ENCODE assay signal across 32 cellular contexts in the genomic region with DNA sequence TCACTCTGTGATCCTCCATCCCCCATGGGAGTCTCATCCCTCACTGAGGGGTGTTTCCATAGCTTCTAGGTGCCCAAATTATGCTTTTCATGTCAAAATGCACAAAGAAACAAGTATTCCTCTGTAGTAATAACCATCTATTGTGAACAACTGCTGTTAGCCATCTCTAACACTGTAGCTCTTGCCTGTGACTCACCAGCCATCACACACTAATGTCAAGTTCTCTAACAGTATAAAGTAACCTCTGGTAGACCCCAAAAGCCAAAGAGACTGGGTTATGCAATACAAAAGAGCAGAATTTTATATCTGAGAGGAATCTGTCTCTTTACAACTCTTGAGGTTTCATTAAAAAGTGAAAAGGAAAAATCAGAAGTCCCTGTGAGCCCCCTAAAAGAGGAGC. TPM values are rescaled to one million over a fixed set of nuclear protein-coding genes. Genes with fewer than 3 reads are reported as not detected.
DNase-seq lines count a peak whose midpoint lies in the region; ATAC-seq and TF ChIP-seq lines count a peak whose summit lies in the region.
"Had no signal": no experiment of that assay in that cellular context is flagged by ENCODE, and none has a peak within 500 bp of the region (broad histone marks: within the 10 kb centered on the region; RNA-seq: fewer than 3 reads in every experiment).

No MANE protein-coding gene starts in this region.

- no TSS peak for BruUV-seq in IMR-90 (replicated peaks; lab: Mats Ljungman, UMichigan)

- no peak overlapping the region for H2BK20ac ChIP-seq in IMR-90 (ENCODE audit: low read depth, low read length)

- no peak overlapping the region for H4K12ac ChIP-seq in trophoblast cell (ENCODE audit: low read depth, low read length)

- H3K79me1 ChIP-seq in IMR-90 (ENCODE audit: low read depth in 1 of 2, low read length in 2 of 2) (no peaks in the 10 kb centered on the region), trophoblast cell (ENCODE audit: low read length) (no peaks in the 10 kb centered on the region)

- TF ChIP-seq RAD21 in IMR-90 (IDR thresholded peaks at IDR 0.05; ENCODE audit: low read length) = no peak

- H3K36me3 ChIP-seq in IMR-90 (ENCODE audit: control insufficient read depth, insufficient read depth, low read length) (no peaks in the 10 kb centered on the region), trophoblast cell (ENCODE audit: control insufficient read depth in 1 of 2, insufficient read depth in 2 of 2, low read length in 2 of 2) (no peaks in the 10 kb centered on the region)
- H3K36me3 ChIP-seq: BLaER1, cardiac muscle cell, esophagus muscularis mucosa, right lobe of liver had no signal

- no peak overlapping the region for H3K4me3 Mint-ChIP-seq in activated CD4-positive, alpha-beta T cell treated with anti-CD3 and anti-CD28 coated beads for 36 hours
- H3K4me3 Mint-ChIP-seq: activated CD4-positive, alpha-beta T cell treated with anti-CD3 and anti-CD28 coated beads, Interleukin-2, amount 10 ng/mL, durations not matched to agents 7 days and 5 days; H9; immature natural killer cell had no signal

- H3K4me3 ChIP-seq in AG10803 (ENCODE audit: low read length) = no peak overlapping the region
- H3K4me3 ChIP-seq in IMR-90 (ENCODE audit: insufficient read depth, low read depth, low read length) = no peak overlapping the region
- no peak overlapping the region for H3K4me3 ChIP-seq in cardiac fibroblast (replicated peaks in 1 of 2; ENCODE audit: low read depth in 2 of 2, low read length in 2 of 2)
- H3K4me3 ChIP-seq in trophoblast cell (ENCODE audit: low read depth, low read length) = no peak overlapping the region
- H3K4me3 ChIP-seq: BLaER1, cardiac muscle cell, esophagus muscularis mucosa, right lobe of liver had no signal

- H3K4me2 ChIP-seq in IMR-90 (ENCODE audit: low read depth, low read length) = no peak overlapping the region
- H3K4me2 ChIP-seq in trophoblast cell (ENCODE audit: low read length) = no peak overlapping the region
- H3K4me2 ChIP-seq: BLaER1 had no signal

- peaks cover 7% of the 10 kb centered on the region for H3K27me3 Mint-ChIP-seq in activated CD4-positive, alpha-beta T cell treated with anti-CD3 and anti-CD28 coated beads for 36 hours

- H4K20me1 ChIP-seq in IMR-90 (ENCODE audit: insufficient read depth, low read length) = no peaks in the 10 kb centered on the region
- H4K20me1 ChIP-seq: BLaER1 had no signal

- H3K9me3 Mint-ChIP-seq in activated CD4-positive, alpha-beta T cell treated with anti-CD3 and anti-CD28 coated beads for 36 hours (ENCODE audit: low read depth) = no peaks in the 10 kb centered on the region
- H3K9me3 Mint-ChIP-seq: activated CD4-positive, alpha-beta T cell treated with anti-CD3 and anti-CD28 coated beads, Interleukin-2, amount 10 ng/mL, durations not matched to agents 7 days and 5 days; H9; immature natural killer cell had no signal

- H4K8ac ChIP-seq in IMR-90 (ENCODE audit: low read depth in 2 of 2, low read length in 2 of 2) (no peak overlapping the region), trophoblast cell (ENCODE audit: low read depth, low read length) (no peak overlapping the region)

- intact Hi-C loops in IMR-90 (cut with micrococcal nuclease) = no loop called here
- intact Hi-C loops in activated CD4-positive, alpha-beta T cell treated with anti-CD3 and anti-CD28 coated beads for 36 hours (cut with DNase I, micrococcal nuclease) = no loop called here

- no peak overlapping the region for H4K5ac ChIP-seq in IMR-90 (ENCODE audit: low read depth, low read length)

- H3K9ac ChIP-seq in IMR-90 (ENCODE audit: low read depth, low read length) = no peak overlapping the region
- peak overlapping the region; percentile 56 for H3K9ac ChIP-seq in trophoblast cell (ENCODE audit: low read length)
- H3K9ac ChIP-seq: BLaER1 had no signal

- no peaks in the 10 kb centered on the region for H3K9me3 ChIP-seq in IMR-90 (ENCODE audit: control insufficient read depth, insufficient read depth, low read length)
- H3K9me3 ChIP-seq in trophoblast cell (ENCODE audit: insufficient read depth, low read depth, low read length) = peaks cover 2% of the 10 kb centered on the region
- H3K9me3 ChIP-seq: BLaER1, Caco-2, esophagus muscularis mucosa, right lobe of liver had no signal

- H4K91ac ChIP-seq in IMR-90 (ENCODE audit: insufficient read depth, low read depth, low read length) (no peak overlapping the region), trophoblast cell (ENCODE audit: low read depth, low read length) (no peak overlapping the region)

- H2AK5ac ChIP-seq in IMR-90 (ENCODE audit: low read depth, low read length) = no peak overlapping the region
- H2AK5ac ChIP-seq in trophoblast cell (ENCODE audit: low read length) = no peak overlapping the region

- H3K23ac ChIP-seq in IMR-90 (ENCODE audit: low read depth, low read length) (no peak overlapping the region), trophoblast cell (ENCODE audit: low read length) (no peak overlapping the region)

- H3K4ac ChIP-seq in IMR-90 (ENCODE audit: low read depth, low read length) (no peak overlapping the region), trophoblast cell (ENCODE audit: low read depth, low read length) (no peak overlapping the region)

- H2BK5ac ChIP-seq in IMR-90 (ENCODE audit: low read depth, low read length, poor library complexity, severe bottlenecking) (no peak overlapping the region), trophoblast cell (ENCODE audit: low read depth, low read length, poor library complexity) (no peak overlapping the region)

- H2AK9ac ChIP-seq in IMR-90 (replicated peaks; ENCODE audit: low read depth, low read length, poor library complexity) = no peak overlapping the region

- no peak overlapping the region for H2AFZ ChIP-seq in IMR-90 (replicated peaks; ENCODE audit: low read length, poor library complexity)
- no peak overlapping the region for H2AFZ ChIP-seq in trophoblast cell (ENCODE audit: insufficient read depth, low read length, poor library complexity)

- no peak overlapping the region for H3K27ac Mint-ChIP-seq in activated CD4-positive, alpha-beta T cell treated with anti-CD3 and anti-CD28 coated beads for 36 hours
- H3K27ac Mint-ChIP-seq: activated CD4-positive, alpha-beta T cell treated with anti-CD3 and anti-CD28 coated beads, Interleukin-2, amount 10 ng/mL, durations not matched to agents 7 days and 5 days; H9; immature natural killer cell had no signal

- H3K27ac ChIP-seq in IMR-90 (ENCODE audit: insufficient read depth, low read length) = no peak overlapping the region
- no peak overlapping the region for H3K27ac ChIP-seq in trophoblast cell (ENCODE audit: low read depth, low read length)
- H3K27ac ChIP-seq: BLaER1, cardiac muscle cell, esophagus muscularis mucosa, HL-60, right lobe of liver had no signal

- no peak for TF ChIP-seq CTCF in AG10803 (conservative IDR thresholded peaks at IDR 0.05; ENCODE audit: low read length)
- TF ChIP-seq CTCF in IMR-90 (conservative IDR thresholded peaks at IDR 0.05; ENCODE audit: low read depth, low read length) = no peak
- TF ChIP-seq CTCF in cardiac fibroblast (IDR thresholded peaks at IDR 0.05; ENCODE audit: low read depth, low read length) = no peak

- CTCF ChIA-PET in IMR-90 (lab: Yijun Ruan, JAX) = no interaction called here
- CTCF ChIA-PET in activated CD4-positive, alpha-beta T cell treated with anti-CD3 and anti-CD28 coated beads for 36 hours (lab: Charles Lee) = interaction anchor here (1.6 kb wide), 1 partner anchor 52 kb away, joined by 6 read pairs; no protein-coding TSS in a partner anchor

- H2BK120ac ChIP-seq in IMR-90 (ENCODE audit: low read depth, low read length) (no peak overlapping the region), trophoblast cell (ENCODE audit: insufficient read depth, low read length, poor library complexity) (no peak overlapping the region)

- H3K27me3 ChIP-seq in IMR-90 (ENCODE audit: control insufficient read depth, insufficient read depth, low read length) (no peaks in the 10 kb centered on the region), trophoblast cell (ENCODE audit: insufficient read depth, low read length) (no peaks in the 10 kb centered on the region)
- H3K27me3 ChIP-seq: BLaER1, esophagus muscularis mucosa, right lobe of liver had no signal

- no peaks in the 10 kb centered on the region for H3K4me1 ChIP-seq in IMR-90 (ENCODE audit: control insufficient read depth, insufficient read depth, low read length)
- peaks cover 2% of the 10 kb centered on the region in 2 experiments for H3K4me1 ChIP-seq in trophoblast cell (ENCODE audit: control insufficient read depth in 1 of 2, insufficient read depth in 2 of 2, low read length in 2 of 2)
- H3K4me1 ChIP-seq: BLaER1, esophagus muscularis mucosa, right lobe of liver had no signal

- no peak for ATAC-seq in IMR-90 (ENCODE audit: low read depth)
- no peak for ATAC-seq in activated CD4-positive, alpha-beta T cell treated with anti-CD3 and anti-CD28 coated beads for 36 hours
- no peak for ATAC-seq in HG02970 (IDR thresholded peaks at IDR 0.05; ENCODE audit: low FRiP score, unreplicated experiment)
- ATAC-seq: left lobe of liver, right lobe of liver had no signal

- no peak for TF ChIP-seq POLR2A in IMR-90 (IDR thresholded peaks at IDR 0.05; ENCODE audit: low read depth, low read length)

- DNase-seq in AG10803 (ENCODE audit: low read depth) (peak; percentile 24), IMR-90 (peak; percentile 13), cardiac fibroblast (ENCODE audit: low read depth in 2 of 2) (peak; percentile 17 to 21), trophoblast cell (no peak), HT-29 (ENCODE audit: low spot score) (no peak)
- no peak for DNase-seq in activated CD4-positive, alpha-beta T cell treated with anti-CD3 and anti-CD28 coated beads for 36 hours
- DNase-seq: ACHN; activated CD4-positive, alpha-beta T cell treated with anti-CD3 and anti-CD28 coated beads, Interleukin-2, amount 10 ng/mL, durations not matched to agents 7 days and 5 days; activated naive CD4-positive, alpha-beta T cell; activated T-cell treated with anti-CD3 and anti-CD28 coated beads, Interleukin-2, amount 50 U/mL, for 48 hours; amygdala; Caco-2; cortex of kidney; DMS79; H9; hypothalamus; immature natural killer cell; Kasumi-1; mesenchymal stem cell; NCI-H1105 treated with DMSO at 0.1 percent for 48 hours; NCI-H1930; NCI-H526; NK-92 treated with Interleukin-12 subunit alpha and Interleukin-12 subunit beta, amount 100 ng/mL, for 24 hours; SIG-M5; T-helper 9 cell had no signal

- no peaks in the 10 kb centered on the region for H3K79me2 ChIP-seq in trophoblast cell (ENCODE audit: control insufficient read depth, insufficient read depth, low read length, poor library complexity)

- dilution Hi-C loops in IMR-90 (cut with HindIII; ENCODE audit: low sequenced_read_pairs, unreplicated experiment) = no loop called here

- in situ Hi-C loops in IMR-90 (cut with MboI; ENCODE audit: low sequenced_read_pairs) = loop anchor here (25.0 kb wide), 1 partner anchor 406 kb away; a partner anchor contains a TSS

- H2BK12ac ChIP-seq in trophoblast cell (ENCODE audit: low read length) = no peak overlapping the region

- no peaks in the 10 kb centered on the region for H3K4me1 Mint-ChIP-seq in activated CD4-positive, alpha-beta T cell treated with anti-CD3 and anti-CD28 coated beads for 36 hours
- H3K4me1 Mint-ChIP-seq: activated CD4-positive, alpha-beta T cell treated with anti-CD3 and anti-CD28 coated beads, Interleukin-2, amount 10 ng/mL, durations not matched to agents 7 days and 5 days; immature natural killer cell had no signal

- no peak overlapping the region for H3K56ac ChIP-seq in IMR-90 (ENCODE audit: extremely low read depth, insufficient read depth, low read length)

- H3K14ac ChIP-seq in IMR-90 (replicated peaks; ENCODE audit: low read depth, low read length) (no peak overlapping the region), trophoblast cell (ENCODE audit: low read length) (no peak overlapping the region)

- POLR2A ChIA-PET in IMR-90 (lab: Charles Lee; ENCODE audit: unreplicated experiment) = no interaction called here
- POLR2A ChIA-PET in activated CD4-positive, alpha-beta T cell treated with anti-CD3 and anti-CD28 coated beads for 36 hours (lab: Charles Lee) = no interaction called here

- H3K9me1 ChIP-seq in IMR-90 (ENCODE audit: insufficient read depth, low read length) = no peaks in the 10 kb centered on the region

- no peaks in the 10 kb centered on the region for H3K36me3 Mint-ChIP-seq in activated CD4-positive, alpha-beta T cell treated with anti-CD3 and anti-CD28 coated beads for 36 hours (ENCODE audit: low read depth)
- H3K36me3 Mint-ChIP-seq: immature natural killer cell had no signal

- H3K18ac ChIP-seq in IMR-90 (ENCODE audit: low read depth, low read length) = no peak overlapping the region; the same call in 1 of the 2 replicates
- no peak overlapping the region for H3K18ac ChIP-seq in trophoblast cell (ENCODE audit: low read length)

- no peak overlapping the region for H2BK15ac ChIP-seq in IMR-90 (ENCODE audit: low read depth, low read length)

RNA-seq across cellular contexts. Expression of a gene that starts 25.4 kb away (rescaled TPM):
- total RNA-seq in IMR-90 (2012; rRNA removed) = not detected in 2 replicates
- not detected in 2 replicates for polyA plus RNA-seq in IMR-90 (2012; rRNA removed)
- polyA plus RNA-seq in IMR-90 (2012; cell fraction: cytosol; rRNA removed) = not detected in 2 replicates
- polyA plus RNA-seq in IMR-90 (2012; cell fraction: nucleus; rRNA removed; ENCODE audit: low replicate concordance) = not detected in 2 replicates
- under 0.01 TPM in 1 of 2 replicates, not detected in the other for polyA plus RNA-seq in trophoblast cell (2013)
- total RNA-seq in HT-29 (2014; rRNA removed; shearing (Covaris generic)) = 0.31 and 1.9 TPM in 2 replicates
- total RNA-seq in activated CD4-positive, alpha-beta T cell treated with anti-CD3 and anti-CD28 coated beads for 36 hours = not detected
- total RNA-seq: activated CD4-positive, alpha-beta T cell treated with anti-CD3 and anti-CD28 coated beads, Interleukin-2, amount 10 ng/mL, durations not matched to agents 7 days and 5 days; cardiac muscle cell; esophagus muscularis mucosa; H9 had no signal
- polyA plus RNA-seq: cardiac muscle cell, immature natural killer cell had no signal

Comparison
In these comparisons a context has a peak if more than half of its experiments do, and no peak if none do; other contexts are left out.
1. DNase-seq: peak in AG10803 (single experiment), IMR-90 (single experiment) and cardiac fibroblast (2 of 2); none in trophoblast cell (0 of 2), HT-29 (single experiment) and activated CD4-positive, alpha-beta T cell treated with anti-CD3 and anti-CD28 coated beads for 36 hours (single experiment).